In the genomic region with DNA sequence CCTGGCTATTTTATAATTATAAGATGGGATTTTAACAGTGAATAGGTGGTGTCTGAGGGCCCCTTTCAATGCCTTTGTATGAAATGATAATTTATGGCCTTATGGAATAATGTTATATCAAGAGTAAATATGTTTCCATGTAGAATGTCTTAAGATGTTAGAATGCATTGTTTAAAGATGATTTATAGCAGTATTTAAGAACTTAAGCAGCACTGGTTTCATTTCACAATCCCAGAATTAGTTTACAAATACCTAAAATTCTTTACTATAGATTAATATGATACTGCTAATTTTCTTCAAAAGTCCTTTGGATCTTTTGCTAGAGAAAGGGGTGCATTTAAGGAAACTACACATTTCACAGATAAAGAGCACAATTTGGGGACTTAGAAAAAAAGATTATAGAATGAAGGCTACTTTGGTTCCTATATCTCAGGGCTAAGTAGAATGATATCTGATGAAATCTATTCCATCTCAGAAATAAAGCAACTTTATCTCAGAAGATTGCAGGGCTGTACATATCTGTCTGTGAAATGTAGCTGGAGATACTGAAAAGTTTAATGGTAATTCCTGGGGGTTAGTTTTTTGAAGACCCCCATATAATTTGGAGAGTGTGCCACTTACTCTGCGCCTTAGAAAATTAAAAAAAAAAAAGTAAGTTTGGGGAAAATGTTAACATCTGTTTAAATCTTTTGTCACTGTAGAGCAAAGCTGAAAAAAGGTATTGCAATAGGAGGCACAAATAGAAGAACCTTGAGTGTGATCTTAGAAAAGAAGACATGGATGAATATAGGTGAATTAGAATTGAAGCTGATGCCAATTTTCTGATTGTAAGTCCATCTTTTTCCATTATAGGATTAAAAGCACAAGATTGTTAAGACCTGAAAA, we compare ENCODE assay signal across 27 cellular contexts.
DNase-seq lines count a peak whose midpoint lies in the region; ATAC-seq, FAIRE-seq and TF ChIP-seq lines count a peak whose summit lies in the region.
"Had no signal": no experiment of that assay in that cellular context is flagged by ENCODE, and none has a peak within 500 bp of the region (broad histone marks: within the 10 kb centered on the region; RNA-seq: fewer than 3 reads in every experiment).

No MANE protein-coding gene starts in this region.

- no peaks in the 10 kb centered on the region for H3K27me3 Mint-ChIP-seq in neural progenitor cell (ENCODE audit: insufficient read depth, low read depth)
- H3K27me3 Mint-ChIP-seq: activated naive CD4-positive, alpha-beta T cell treated with anti-CD3 and anti-CD28 coated beads, Interleukin-2, amount 50 U/mL, for 24 hours; activated T-helper 17 cell treated with anti-CD3 and anti-CD28 coated beads, Interleukin-2, amount 50 U/mL, for 72 hours; naive thymus-derived CD8-positive, alpha-beta T cell had no signal

- CTCF ChIA-PET in SK-N-SH (lab: Yijun Ruan, JAX), result interaction anchor here (1.4 to 2.2 kb wide), 2 partner anchors 9 to 25 kb away, joined by 4 to 8 read pairs; no protein-coding TSS in a partner anchor

- 85% methylated on average over 1 of the region's 1 CpG for WGBS in SK-N-SH (ENCODE audit: low lambda C conversion rate)
- 97 to 100% methylated on average over 1 of the region's 1 CpG for WGBS in pancreas, 2 donors

- no peak overlapping the region for H3K4me3 Mint-ChIP-seq in neural progenitor cell
- H3K4me3 Mint-ChIP-seq: activated naive CD4-positive, alpha-beta T cell treated with anti-CD3 and anti-CD28 coated beads, Interleukin-2, amount 50 U/mL, for 24 hours; activated T-helper 17 cell treated with anti-CD3 and anti-CD28 coated beads, Interleukin-2, amount 50 U/mL, for 72 hours; naive thymus-derived CD8-positive, alpha-beta T cell had no signal

- ATAC-seq in pancreas, result peak in 3 of 4 donors; percentile 19 to 54 (median 32)
- ATAC-seq: activated T-helper 17 cell treated with anti-CD3 and anti-CD28 coated beads, Interleukin-2, amount 50 U/mL, for 72 hours; naive thymus-derived CD8-positive, alpha-beta T cell; sciatic nerve had no signal

- H3K36me3 ChIP-seq in SK-N-SH (replicated peaks in 1 of 2; ENCODE audit: control insufficient read depth in 1 of 2, insufficient read depth in 2 of 2, low read length in 1 of 2) (peaks cover 0 to 14% of the 10 kb centered on the region in 2 experiments), pancreas (no peaks in the 10 kb centered on the region), neural progenitor cell (no peaks in the 10 kb centered on the region)
- H3K36me3 ChIP-seq: left ventricle myocardium inferior, stomach, tibial artery had no signal

- peaks cover 13 to 22% of the 10 kb centered on the region in 2 experiments; a peak in 3 of 4 replicates for H3K4me1 ChIP-seq in SK-N-SH (ENCODE audit: control insufficient read depth in 1 of 2, insufficient read depth in 2 of 2, low read depth in 1 of 2, low read length in 1 of 2)
- peaks cover 17 to 24% (median 17%) of the 10 kb centered on the region in 3 donors for H3K4me1 ChIP-seq in pancreas
- peaks cover 3% of the 10 kb centered on the region for H3K4me1 ChIP-seq in neural progenitor cell
- H3K4me1 ChIP-seq: left ventricle myocardium inferior, parathyroid adenoma had no signal

- TF ChIP-seq RAD21 in SK-N-SH (IDR thresholded peaks at IDR 0.05; ENCODE audit: low read length), result no peak

- H3K79me2 ChIP-seq in SK-N-SH (ENCODE audit: insufficient read depth), result peaks cover 28% of the 10 kb centered on the region
- peaks cover 40% of the 10 kb centered on the region for H3K79me2 ChIP-seq in neural progenitor cell (ENCODE audit: low read depth)
- H3K79me2 ChIP-seq: parathyroid adenoma had no signal

- H3K4me2 ChIP-seq in SK-N-SH, result no peak overlapping the region; the same call in 1 of the 2 replicates
- H3K4me2 ChIP-seq in neural progenitor cell, result no peak overlapping the region

- peaks cover 3% of the 10 kb centered on the region for H3K4me1 Mint-ChIP-seq in neural progenitor cell
- H3K4me1 Mint-ChIP-seq: activated naive CD4-positive, alpha-beta T cell treated with anti-CD3 and anti-CD28 coated beads, Interleukin-2, amount 50 U/mL, for 24 hours; activated T-helper 17 cell treated with anti-CD3 and anti-CD28 coated beads, Interleukin-2, amount 50 U/mL, for 72 hours; naive thymus-derived CD8-positive, alpha-beta T cell had no signal

- H3K9ac ChIP-seq in SK-N-SH (no peak overlapping the region), neural progenitor cell (no peak overlapping the region)
- H3K9ac ChIP-seq: parathyroid adenoma had no signal

- H3F3A ChIP-seq in SK-N-SH (replicated peaks; ENCODE audit: insufficient read depth) (peaks cover 13% of the 10 kb centered on the region), neural progenitor cell (ENCODE audit: low read depth) (no peaks in the 10 kb centered on the region)

- H3K27ac ChIP-seq in SK-N-SH (ENCODE audit: low read depth in 2 of 2, low read length in 1 of 2) (peak overlapping the region; percentile 43 to 95; a peak in 3 of 4 replicates), pancreas (peak overlapping the region in 2 of 4 donors; percentile 35 to 71), neural progenitor cell (no peak overlapping the region)
- H3K27ac ChIP-seq: dorsolateral prefrontal cortex, left ventricle myocardium inferior, parathyroid adenoma, tibial artery had no signal

- no peaks in the 10 kb centered on the region for H3K9me2 ChIP-seq in SK-N-SH

- no peak for TF ChIP-seq EP300 in SK-N-SH (IDR thresholded peaks at IDR 0.05; ENCODE audit: borderline replicate concordance in 1 of 2, low read depth in 1 of 2, low read length in 1 of 2)

- POLR2A ChIA-PET in SK-N-SH (lab: Yijun Ruan, JAX), result no interaction called here

- FAIRE-seq in pancreas (lab: Jason Lieb, UNC), result no peak
- FAIRE-seq: frontal cortex had no signal

- H3K9me3 ChIP-seq in SK-N-SH, result peaks cover 5% of the 10 kb centered on the region; the same call in 1 of the 2 replicates
- no peaks in the 10 kb centered on the region for H3K9me3 ChIP-seq in pancreas
- no peaks in the 10 kb centered on the region for H3K9me3 ChIP-seq in neural progenitor cell (ENCODE audit: low read depth)
- H3K9me3 ChIP-seq: tibial artery had no signal

- no peaks in the 10 kb centered on the region for H3K27me3 ChIP-seq in SK-N-SH (ENCODE audit: insufficient read depth)
- no peaks in the 10 kb centered on the region for H3K27me3 ChIP-seq in pancreas
- no peaks in the 10 kb centered on the region for H3K27me3 ChIP-seq in neural progenitor cell
- H3K27me3 ChIP-seq: dorsolateral prefrontal cortex, stomach, tibial artery had no signal

- DNase-seq in EL (peak; percentile 22), SK-N-SH (no peak), fibroblast of peridontal ligament (ENCODE audit: extremely low read depth) (peak; percentile 34), pancreas (no peak), neural progenitor cell (ENCODE audit: low spot score) (no peak), NCI-H2196 treated with DMSO at 0.1 percent for 48 hours (lab: John Stamatoyannopoulos, UW; ENCODE audit: unreplicated experiment) (no peak)
- no peak for DNase-seq in activated CD4-positive, alpha-beta T cell treated with anti-CD3 and anti-CD28 coated beads for 48 hours
- no peak for DNase-seq in activated CD4-positive, alpha-beta T cell treated with anti-CD3 and anti-CD28 coated beads for 1 hour
- DNase-seq: activated CD4-positive, alpha-beta T cell treated with anti-CD3 and anti-CD28 coated beads, Interleukin-2, amount 50 U/mL, for 4 hours; aorta; caudate nucleus; dorsolateral prefrontal cortex; KG1; left ventricle myocardium inferior; midbrain; naive thymus-derived CD8-positive, alpha-beta T cell; NCI-H1436 treated with DMSO at 0.1 percent for 48 hours; NCI-H524 treated with DMSO at 0.1 percent for 48 hours; stimulated activated CD8-positive, alpha-beta memory T cell treated with anti-CD3 and anti-CD28 coated beads, Interleukin-4, amount 100 ng/mL, for 48 hours; stomach; T-helper 9 cell; tibial artery had no signal

- intact Hi-C loops in pancreas (cut with DNase I), result no loop called here

- H3K9me3 Mint-ChIP-seq in neural progenitor cell, result peaks cover 40% of the 10 kb centered on the region
- H3K9me3 Mint-ChIP-seq: activated naive CD4-positive, alpha-beta T cell treated with anti-CD3 and anti-CD28 coated beads, Interleukin-2, amount 50 U/mL, for 24 hours had no signal

- H4K20me1 ChIP-seq in SK-N-SH (ENCODE audit: insufficient read depth) (no peaks in the 10 kb centered on the region), neural progenitor cell (ENCODE audit: low read depth) (peaks cover 4% of the 10 kb centered on the region)

- H2AFZ ChIP-seq in SK-N-SH (ENCODE audit: low read depth) (no peak overlapping the region), neural progenitor cell (replicated peaks) (no peak overlapping the region)
- H2AFZ ChIP-seq: parathyroid adenoma had no signal

- H3K27ac Mint-ChIP-seq in neural progenitor cell, result no peak overlapping the region
- H3K27ac Mint-ChIP-seq: activated naive CD4-positive, alpha-beta T cell treated with anti-CD3 and anti-CD28 coated beads, Interleukin-2, amount 50 U/mL, for 24 hours; activated T-helper 17 cell treated with anti-CD3 and anti-CD28 coated beads, Interleukin-2, amount 50 U/mL, for 72 hours; naive thymus-derived CD8-positive, alpha-beta T cell had no signal

- H3K4me3 ChIP-seq in SK-N-SH (ENCODE audit: low read depth in 2 of 2, low read length in 1 of 2), result no peak overlapping the region
- no peak overlapping the region for H3K4me3 ChIP-seq in pancreas
- H3K4me3 ChIP-seq in neural progenitor cell, result no peak overlapping the region
- H3K4me3 ChIP-seq: dorsolateral prefrontal cortex, left ventricle myocardium inferior, stomach, tibial artery had no signal

- H3K36me3 Mint-ChIP-seq in neural progenitor cell, result peaks cover 33% of the 10 kb centered on the region
- H3K36me3 Mint-ChIP-seq: activated naive CD4-positive, alpha-beta T cell treated with anti-CD3 and anti-CD28 coated beads, Interleukin-2, amount 50 U/mL, for 24 hours; naive thymus-derived CD8-positive, alpha-beta T cell had no signal

- TF ChIP-seq CTCF in SK-N-SH (IDR thresholded peaks at IDR 0.05) (no peak), pancreas (IDR thresholded peaks at IDR 0.05) (no peak), neural progenitor cell (IDR thresholded peaks at IDR 0.05) (no peak)

TF ChIP-seq in SK-N-SH, 30 proteins besides CTCF, POLR2A, EP300 and RAD21:
- TF ChIP-seq, protein P1, sequence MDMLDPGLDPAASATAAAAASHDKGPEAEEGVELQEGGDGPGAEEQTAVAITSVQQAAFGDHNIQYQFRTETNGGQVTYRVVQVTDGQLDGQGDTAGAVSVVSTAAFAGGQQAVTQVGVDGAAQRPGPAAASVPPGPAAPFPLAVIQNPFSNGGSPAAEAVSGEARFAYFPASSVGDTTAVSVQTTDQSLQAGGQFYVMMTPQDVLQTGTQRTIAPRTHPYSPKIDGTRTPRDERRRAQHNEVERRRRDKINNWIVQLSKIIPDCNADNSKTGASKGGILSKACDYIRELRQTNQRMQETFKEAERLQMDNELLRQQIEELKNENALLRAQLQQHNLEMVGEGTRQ (IDR thresholded peaks at IDR 0.05; ENCODE audit: borderline replicate concordance, low read depth, low read length), result no peak
- TF ChIP-seq RXRA (IDR thresholded peaks at IDR 0.05; ENCODE audit: borderline replicate concordance, low read depth) (no peak), TEAD4 (IDR thresholded peaks at IDR 0.05; ENCODE audit: borderline replicate concordance, insufficient read depth) (no peak), RCOR1 (IDR thresholded peaks at IDR 0.05; ENCODE audit: low read length) (no peak), SMC3 (IDR thresholded peaks at IDR 0.05; ENCODE audit: low read depth, low read length) (no peak)

Comparison
In these comparisons a context has a peak if more than half of its experiments do, and no peak if none do; other contexts are left out.
1. DNase-seq: peak in EL (single experiment) and fibroblast of peridontal ligament (single experiment); none in SK-N-SH (single experiment), pancreas (0 of 6), neural progenitor cell (single experiment), activated CD4-positive, alpha-beta T cell treated with anti-CD3 and anti-CD28 coated beads for 48 hours (single experiment), activated CD4-positive, alpha-beta T cell treated with anti-CD3 and anti-CD28 coated beads for 1 hour (single experiment) and NCI-H2196 treated with DMSO at 0.1 percent for 48 hours (single experiment).